3 cellular contexts compared by ENCODE assay signal in the genomic region with DNA sequence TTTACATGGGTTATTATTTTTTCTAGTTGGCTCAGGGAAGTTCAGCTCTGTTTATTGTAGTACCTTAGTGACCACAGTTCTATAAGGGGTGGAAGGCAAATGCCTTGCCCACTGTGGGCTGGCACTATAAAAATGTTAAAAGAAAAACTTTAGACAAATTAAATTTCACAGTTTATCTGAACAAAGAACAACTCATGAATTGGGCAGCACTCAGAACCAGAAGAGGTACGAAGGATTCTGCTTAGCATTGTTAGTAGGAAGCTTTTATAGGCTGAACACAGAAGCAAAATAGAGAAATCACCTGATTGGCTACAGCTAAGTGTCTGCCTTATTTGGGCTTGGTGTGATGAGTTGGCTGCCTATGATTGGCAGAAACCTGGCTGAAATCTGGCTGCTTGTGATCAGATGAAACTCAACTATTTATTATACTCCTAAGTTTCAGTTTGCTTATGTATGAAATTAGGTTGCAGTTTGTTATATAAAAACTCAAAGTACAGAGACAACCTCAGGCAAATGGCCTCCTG.
A peak's percentile ranks its signal among the peaks of the same experiment; 100 is the strongest.
TF ChIP-seq lines count a peak whose summit lies in the region.

No MANE protein-coding gene starts in this region.

TF ChIP-seq in HepG2, 621 proteins besides CTCF, POLR2A, EP300 and RAD21:
- TF ChIP-seq SRF (IDR thresholded peaks at IDR 0.05; ENCODE audit: low read depth, low read length) (0 out of 2 replicates have a peak, but pooled peaks have one; percentile 38), GPN1 (CRISPR knock-in tag; IDR thresholded peaks at IDR 0.05; ENCODE audit: borderline replicate concordance) (no peak)

TF ChIP-seq in HEK293, 187 proteins besides CTCF, POLR2A, EP300 and RAD21:
- TF ChIP-seq SETDB1 (IDR thresholded peaks at IDR 0.05; ENCODE audit: insufficient read length, low read length) (peak; percentile 47), ZNF549 (tag by site-specific recombination; IDR thresholded peaks at IDR 0.05) (peak; percentile 99)
- TF ChIP-seq, protein P1, sequence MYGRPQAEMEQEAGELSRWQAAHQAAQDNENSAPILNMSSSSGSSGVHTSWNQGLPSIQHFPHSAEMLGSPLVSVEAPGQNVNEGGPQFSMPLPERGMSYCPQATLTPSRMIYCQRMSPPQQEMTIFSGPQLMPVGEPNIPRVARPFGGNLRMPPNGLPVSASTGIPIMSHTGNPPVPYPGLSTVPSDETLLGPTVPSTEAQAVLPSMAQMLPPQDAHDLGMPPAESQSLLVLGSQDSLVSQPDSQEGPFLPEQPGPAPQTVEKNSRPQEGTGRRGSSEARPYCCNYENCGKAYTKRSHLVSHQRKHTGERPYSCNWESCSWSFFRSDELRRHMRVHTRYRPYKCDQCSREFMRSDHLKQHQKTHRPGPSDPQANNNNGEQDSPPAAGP (tag by site-specific recombination; IDR thresholded peaks at IDR 0.05), result no peak

TF ChIP-seq in K562, 482 proteins besides CTCF, POLR2A, EP300 and RAD21:
- TF ChIP-seq EHMT2 (IDR thresholded peaks at IDR 0.05) (no peak), SRF (CRISPR knock-in tag; IDR thresholded peaks at IDR 0.05) (peak in 1 of 2 experiments; percentile 92; a peak in 2 of 4 replicates), FOXM1 (IDR thresholded peaks at IDR 0.05; ENCODE audit: low read depth) (no peak), FOXM1 (CRISPR knock-in tag; IDR thresholded peaks at IDR 0.05; ENCODE audit: low read depth) (no peak), FOXP1 (CRISPR knock-in tag; IDR thresholded peaks at IDR 0.05) (no peak)
- TF ChIP-seq, protein P2, sequence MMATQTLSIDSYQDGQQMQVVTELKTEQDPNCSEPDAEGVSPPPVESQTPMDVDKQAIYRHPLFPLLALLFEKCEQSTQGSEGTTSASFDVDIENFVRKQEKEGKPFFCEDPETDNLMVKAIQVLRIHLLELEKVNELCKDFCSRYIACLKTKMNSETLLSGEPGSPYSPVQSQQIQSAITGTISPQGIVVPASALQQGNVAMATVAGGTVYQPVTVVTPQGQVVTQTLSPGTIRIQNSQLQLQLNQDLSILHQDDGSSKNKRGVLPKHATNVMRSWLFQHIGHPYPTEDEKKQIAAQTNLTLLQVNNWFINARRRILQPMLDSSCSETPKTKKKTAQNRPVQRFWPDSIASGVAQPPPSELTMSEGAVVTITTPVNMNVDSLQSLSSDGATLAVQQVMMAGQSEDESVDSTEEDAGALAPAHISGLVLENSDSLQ (IDR thresholded peaks at IDR 0.05), result peak; percentile 28; the same call in 1 of the 2 replicates
